Comparison of ENCODE assay signal across 20 cellular contexts in the genomic region with DNA sequence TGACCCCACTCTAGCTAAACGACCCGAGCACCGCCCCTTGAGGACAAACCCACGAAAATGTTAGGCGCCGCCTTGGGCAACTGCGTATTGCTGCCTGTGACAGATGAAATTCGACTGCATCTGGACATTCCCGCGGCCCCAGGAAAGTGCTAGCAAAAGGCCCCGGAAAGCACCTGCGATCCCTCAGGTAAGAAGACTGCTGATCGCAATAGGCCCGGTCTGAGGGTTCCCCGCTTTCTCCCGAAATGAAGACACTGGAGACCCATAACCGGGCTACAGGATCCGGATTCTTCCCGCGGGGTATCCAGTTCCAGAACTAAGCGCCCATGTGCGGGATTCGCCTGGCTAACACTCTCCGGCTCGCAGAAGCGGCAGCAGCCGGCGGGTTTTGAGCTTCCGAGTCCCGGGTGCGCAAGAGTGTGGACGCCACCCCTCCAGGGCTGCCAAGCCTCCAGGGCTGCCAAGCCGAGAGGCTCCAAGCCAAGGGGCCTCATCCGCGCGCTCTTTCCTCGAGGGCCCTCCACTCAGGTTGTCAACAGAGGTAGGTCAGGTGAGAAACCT.
DNase-seq lines count a peak whose midpoint lies in the region; ATAC-seq, FAIRE-seq and TF ChIP-seq lines count a peak whose summit lies in the region.
"Had no signal": no experiment of that assay in that cellular context is flagged by ENCODE, and none has a peak within 500 bp of the region (broad histone marks: within the 10 kb centered on the region; RNA-seq: fewer than 3 reads in every experiment).

No MANE protein-coding gene starts in this region.

- intact Hi-C loops in pancreas (cut with DNase I) = no loop called here

- CTCF ChIA-PET in HEK293T (lab: Yijun Ruan, JAX) = no interaction called here

- 6 to 15% methylated on average over 37 of the region's 37 CpGs for WGBS in pancreas, 2 donors

- H3K27me3 ChIP-seq in pancreas = peaks cover 0 to 45% (median 6%) of the 10 kb centered on the region in 4 donors

- H3K9me3 Mint-ChIP-seq in chondrocyte (ENCODE audit: low read depth) = peaks cover 31% of the 10 kb centered on the region

- peaks cover 16% of the 10 kb centered on the region for H3K27me3 Mint-ChIP-seq in chondrocyte (ENCODE audit: low read depth)

- ATAC-seq in pancreas = peak in 3 of 4 donors; percentile 25 to 66 (median 32)
- ATAC-seq: heart left ventricle had no signal

- H3K36me3 Mint-ChIP-seq in chondrocyte (ENCODE audit: low read depth) = peaks cover 9% of the 10 kb centered on the region
- H3K36me3 Mint-ChIP-seq: CD4-positive, alpha-beta memory T cell had no signal

- POLR2A ChIA-PET in HEK293T (lab: Yijun Ruan, JAX) = interaction anchor here (1.4 kb wide), 1 partner anchor 46 kb away, joined by 3 read pairs; no protein-coding TSS in a partner anchor

- H3K27ac ChIP-seq in pancreas = no peak overlapping the region
- H3K27ac ChIP-seq: heart left ventricle, neutrophil, right atrium auricular region had no signal

- H3K4me1 Mint-ChIP-seq in chondrocyte (ENCODE audit: low read depth) = peaks cover 13% of the 10 kb centered on the region

- H3K4me3 Mint-ChIP-seq in chondrocyte (ENCODE audit: unreplicated experiment) = no peak overlapping the region
- H3K4me3 Mint-ChIP-seq: CD4-positive, alpha-beta memory T cell; central memory CD8-positive, alpha-beta T cell had no signal

- DNase-seq in HFF-Myc (ENCODE audit: extremely low read depth, low read depth) (no peak), chondrocyte (ENCODE audit: low spot score) (peak; percentile 75), pancreas (peak in 1 of 6 donors; percentile 47), SK-N-DZ (ENCODE audit: low spot score) (no peak), MV-4-11 (lab: John Stamatoyannopoulos, UW) (no peak), NCI-H1694 (lab: John Stamatoyannopoulos, UW) (no peak), HEK293T (ENCODE audit: extremely low spot score) (no peak)
- DNase-seq: activated CD4-positive, alpha-beta T cell treated with anti-CD3 and anti-CD28 coated beads, Interleukin-2, amount 50 U/mL, for 1 hour; activated gamma-delta T cell; CD4-positive, alpha-beta memory T cell; effector memory CD4-positive, alpha-beta T cell; heart left ventricle; NCI-H1048; NCI-H510A treated with DMSO at 0.1 percent for 48 hours; SHP77; T-helper 1 cell had no signal

- TF ChIP-seq CTCF in HFF-Myc (IDR thresholded peaks at IDR 0.05; ENCODE audit: low read depth, low read length, missing control alignments) = no peak
- no peak for TF ChIP-seq CTCF in chondrocyte (IDR thresholded peaks at IDR 0.05)
- TF ChIP-seq CTCF in pancreas (IDR thresholded peaks at IDR 0.05) = no peak

- no peak overlapping the region for H3K27ac Mint-ChIP-seq in chondrocyte (ENCODE audit: unreplicated experiment)
- H3K27ac Mint-ChIP-seq: CD4-positive, alpha-beta memory T cell had no signal

- FAIRE-seq in pancreas (lab: Jason Lieb, UNC) = no peak

- H3K36me3 ChIP-seq in pancreas = no peaks in the 10 kb centered on the region
- H3K36me3 ChIP-seq: heart left ventricle, neutrophil, right atrium auricular region had no signal

- H3K4me3 ChIP-seq in HFF-Myc (replicated peaks; ENCODE audit: low read depth, low read length) (peak overlapping the region; percentile 19; the same call in 1 of the 2 replicates), iPS-18c (ENCODE audit: insufficient read depth, low read depth, low read length) (peak overlapping the region; percentile 74), pancreas (peak overlapping the region in 1 of 4 donors; percentile 12)
- H3K4me3 ChIP-seq: heart left ventricle, right atrium auricular region had no signal

- H3K9me3 ChIP-seq in iPS-18c (ENCODE audit: control insufficient read depth, insufficient read depth, low read length) = peaks cover 2% of the 10 kb centered on the region
- no peaks in the 10 kb centered on the region for H3K9me3 ChIP-seq in pancreas
- H3K9me3 ChIP-seq: neutrophil had no signal

- no peaks in the 10 kb centered on the region for H3K4me1 ChIP-seq in pancreas
- H3K4me1 ChIP-seq: right atrium auricular region had no signal

TF ChIP-seq in HEK293T, 16 proteins besides CTCF, POLR2A, EP300 and RAD21:
- no peak for TF ChIP-seq TARDBP (IDR thresholded peaks at IDR 0.05)
- TF ChIP-seq LEF1 (IDR thresholded peaks at IDR 0.05; ENCODE audit: borderline replicate concordance) = no peak
- TF ChIP-seq, protein P1, sequence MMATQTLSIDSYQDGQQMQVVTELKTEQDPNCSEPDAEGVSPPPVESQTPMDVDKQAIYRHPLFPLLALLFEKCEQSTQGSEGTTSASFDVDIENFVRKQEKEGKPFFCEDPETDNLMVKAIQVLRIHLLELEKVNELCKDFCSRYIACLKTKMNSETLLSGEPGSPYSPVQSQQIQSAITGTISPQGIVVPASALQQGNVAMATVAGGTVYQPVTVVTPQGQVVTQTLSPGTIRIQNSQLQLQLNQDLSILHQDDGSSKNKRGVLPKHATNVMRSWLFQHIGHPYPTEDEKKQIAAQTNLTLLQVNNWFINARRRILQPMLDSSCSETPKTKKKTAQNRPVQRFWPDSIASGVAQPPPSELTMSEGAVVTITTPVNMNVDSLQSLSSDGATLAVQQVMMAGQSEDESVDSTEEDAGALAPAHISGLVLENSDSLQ (IDR thresholded peaks at IDR 0.05) = no peak
- TF ChIP-seq FOXA1 (IDR thresholded peaks at IDR 0.05) = no peak
- no peak for TF ChIP-seq L3MBTL2 (conservative IDR thresholded peaks at IDR 0.05)
- TF ChIP-seq FOXK2 (IDR thresholded peaks at IDR 0.05) = no peak
- no peak for TF ChIP-seq BHLHE40 (IDR thresholded peaks at IDR 0.05; ENCODE audit: borderline replicate concordance)
- no peak for TF ChIP-seq CTBP1 (IDR thresholded peaks at IDR 0.05; ENCODE audit: borderline replicate concordance)
- TF ChIP-seq FOXM1 (IDR thresholded peaks at IDR 0.05; ENCODE audit: borderline replicate concordance) = no peak
- TF ChIP-seq NFRKB (IDR thresholded peaks at IDR 0.05) = no peak
- no peak for TF ChIP-seq ZNF384 (IDR thresholded peaks at IDR 0.05)
TF ChIP-seq in HEK293T: peak in this region for 0.
